18 cellular contexts compared by ENCODE assay signal in genomic region chr3:41640076-41640475, GRCh38.
"Had no signal": no experiment of that assay in that cellular context is flagged by ENCODE, and none has a peak within 500 bp of the region (broad histone marks: within the 10 kb centered on the region; RNA-seq: fewer than 3 reads in every experiment).

No MANE protein-coding gene starts in this region.

- H3K4me1 Mint-ChIP-seq: naive thymus-derived CD8-positive, alpha-beta T cell; neural crest cell; stimulated activated naive B cell treated with anti-CD40 and anti-IgM and Interleukin-4, amounts not matched to agents 10 μg/mL and 1 μg/mL and 100 μg/mL, for 72 hours; stimulated activated naive CD8-positive, alpha-beta T cell treated with anti-CD3 and anti-CD28 coated beads, Interleukin-15, amount 100 ng/mL, for 72 hours had no signal

- H3K27ac Mint-ChIP-seq: dendritic cell treated with granulocyte-macrophage colony-stimulating factor and Interleukin-4, amounts not matched to agents 40 ng/mL and 50 ng/mL, for 4 days; naive thymus-derived CD8-positive, alpha-beta T cell; stimulated activated naive B cell treated with anti-CD40 and anti-IgM and Interleukin-4, amounts not matched to agents 10 μg/mL and 1 μg/mL and 100 μg/mL, for 72 hours; stimulated activated naive CD8-positive, alpha-beta T cell treated with anti-CD3 and anti-CD28 coated beads, Interleukin-15, amount 100 ng/mL, for 72 hours had no signal

- H3K27me3 Mint-ChIP-seq: dendritic cell treated with granulocyte-macrophage colony-stimulating factor and Interleukin-4, amounts not matched to agents 40 ng/mL and 50 ng/mL, for 4 days; naive thymus-derived CD8-positive, alpha-beta T cell; stimulated activated naive B cell treated with anti-CD40 and anti-IgM and Interleukin-4, amounts not matched to agents 10 μg/mL and 1 μg/mL and 100 μg/mL, for 72 hours; stimulated activated naive CD8-positive, alpha-beta T cell treated with anti-CD3 and anti-CD28 coated beads, Interleukin-15, amount 100 ng/mL, for 72 hours had no signal

- ATAC-seq: mucosa of descending colon; naive thymus-derived CD8-positive, alpha-beta T cell; stimulated activated naive B cell treated with anti-CD40 and anti-IgM and Interleukin-4, amounts not matched to agents 10 μg/mL and 1 μg/mL and 100 μg/mL, for 72 hours; stimulated activated naive CD8-positive, alpha-beta T cell treated with anti-CD3 and anti-CD28 coated beads, Interleukin-15, amount 100 ng/mL, for 72 hours had no signal

- H3K9me3 Mint-ChIP-seq: dendritic cell treated with granulocyte-macrophage colony-stimulating factor and Interleukin-4, amounts not matched to agents 40 ng/mL and 50 ng/mL, for 4 days; neural crest cell had no signal

- H3K27me3 ChIP-seq: right atrium auricular region, sigmoid colon, testis, tibial nerve had no signal

- FAIRE-seq: colon, frontal cortex had no signal

- H3K4me3 Mint-ChIP-seq: dendritic cell treated with granulocyte-macrophage colony-stimulating factor and Interleukin-4, amounts not matched to agents 40 ng/mL and 50 ng/mL, for 4 days; naive thymus-derived CD8-positive, alpha-beta T cell; neural crest cell; stimulated activated naive B cell treated with anti-CD40 and anti-IgM and Interleukin-4, amounts not matched to agents 10 μg/mL and 1 μg/mL and 100 μg/mL, for 72 hours; stimulated activated naive CD8-positive, alpha-beta T cell treated with anti-CD3 and anti-CD28 coated beads, Interleukin-15, amount 100 ng/mL, for 72 hours had no signal

- DNase-seq: cerebellar nuclear complex; glutamatergic neuron; mucosa of descending colon; naive thymus-derived CD8-positive, alpha-beta T cell; posterior cingulate gyrus; sigmoid colon; stimulated activated CD4-positive, alpha-beta T cell treated with anti-CD3 and anti-CD28 coated beads, Interleukin-2, amount 100 ng/mL, for 24 hours; stimulated activated CD4-positive, alpha-beta T cell treated with anti-CD3 and anti-CD28 coated beads, Interleukin-4, amount 100 ng/mL, for 4 hours; stimulated activated naive B cell treated with anti-CD40 and anti-IgM and Interleukin-4, amounts not matched to agents 10 μg/mL and 1 μg/mL and 100 μg/mL, for 72 hours; stimulated activated naive CD8-positive, alpha-beta T cell treated with anti-CD3 and anti-CD28 coated beads, Interleukin-15, amount 100 ng/mL, for 72 hours; testis had no signal

- H3K27ac ChIP-seq: right atrium auricular region, sigmoid colon, skin epidermis, testis, tibial nerve had no signal

- H3K9me3 ChIP-seq: mucosa of descending colon, right atrium auricular region, sigmoid colon, testis, tibial nerve had no signal

- H3K4me1 ChIP-seq: right atrium auricular region, sigmoid colon, testis, tibial nerve had no signal
